ENCODE assay signal across 21 cellular contexts in genomic region chr10:77829356-77829755, GRCh38.
DNase-seq lines count a peak whose midpoint lies in the region; ATAC-seq and TF ChIP-seq lines count a peak whose summit lies in the region.
"Had no signal": no experiment of that assay in that cellular context is flagged by ENCODE, and none has a peak within 500 bp of the region (broad histone marks: within the 10 kb centered on the region; RNA-seq: fewer than 3 reads in every experiment).

No MANE protein-coding gene starts in this region.

- no peak overlapping the region for H2BK20ac ChIP-seq in H9 (ENCODE audit: low read depth, low read length, poor library complexity, severe bottlenecking)

- H4K91ac ChIP-seq in H9 (ENCODE audit: insufficient read length, low read depth, low read length): no peak overlapping the region
- no peak overlapping the region for H4K91ac ChIP-seq in neuronal stem cell (ENCODE audit: low read depth, low read length, poor library complexity)

- no CpG with 5 or more reads among the region's 10 CpGs for WGBS in H9 (ENCODE audit: extremely low coverage, insufficient read length, low lambda C conversion rate)
- no CpG with 5 or more reads among the region's 10 CpGs for WGBS in neuronal stem cell (ENCODE audit: extremely low coverage in 2 of 2, insufficient read length in 2 of 2, insufficient replicate concordance in 1 of 2), 2 donors

- H2BK5ac ChIP-seq in H9 (ENCODE audit: insufficient read length, low read length): no peak overlapping the region
- no peak overlapping the region for H2BK5ac ChIP-seq in neuronal stem cell (ENCODE audit: low read length)

- CTCF ChIA-PET in RWPE1 (lab: Yijun Ruan, JAX): no interaction called here

- no peak overlapping the region for H3K56ac ChIP-seq in H9 (ENCODE audit: insufficient read length, low read depth, low read length)

- H3K79me1 ChIP-seq in H9 (ENCODE audit: insufficient read depth, low read depth, low read length, poor library complexity, severe bottlenecking) (no peaks in the 10 kb centered on the region), neuronal stem cell (ENCODE audit: low read depth, low read length) (no peaks in the 10 kb centered on the region)

- H3K9me3 ChIP-seq in H9 (ENCODE audit: control insufficient read depth, low read depth, low read length) (no peaks in the 10 kb centered on the region), neuronal stem cell (replicated peaks in 1 of 2; ENCODE audit: control insufficient read depth in 2 of 2, insufficient read depth in 1 of 2, low read depth in 1 of 2, low read length in 2 of 2) (no peaks in the 10 kb centered on the region)
- H3K9me3 ChIP-seq: A549; BE2C; BLaER1 treated with 17β-estradiol and CSF1 and Interleukin-3, amounts not matched to agents 10 nM and 100 nM had no signal

- no peak overlapping the region for H2AK5ac ChIP-seq in H9 (ENCODE audit: insufficient read length, low read length)
- H2AK5ac ChIP-seq in neuronal stem cell (ENCODE audit: low read depth, low read length): no peak overlapping the region

- H3K4ac ChIP-seq in H9 (ENCODE audit: low read depth, low read length): no peak overlapping the region
- no peak overlapping the region for H3K4ac ChIP-seq in neuronal stem cell (ENCODE audit: low read length)

- H4K5ac ChIP-seq in H9 (ENCODE audit: insufficient read length, low read depth, low read length): no peak overlapping the region

- H2BK12ac ChIP-seq in H9 (ENCODE audit: insufficient read length, low read depth, low read length) (no peak overlapping the region), neuronal stem cell (ENCODE audit: low read length) (no peak overlapping the region)

- H2BK15ac ChIP-seq in H9 (ENCODE audit: low read depth, low read length) (no peak overlapping the region), neuronal stem cell (ENCODE audit: low read length) (no peak overlapping the region)

- H3K18ac ChIP-seq in H9 (ENCODE audit: insufficient read length, low read depth, low read length) (no peak overlapping the region), neuronal stem cell (ENCODE audit: low read length) (no peak overlapping the region)

- H3K27me3 ChIP-seq in H9 (ENCODE audit: insufficient read depth, low read length) (no peaks in the 10 kb centered on the region), neuronal stem cell (ENCODE audit: control insufficient read depth in 3 of 3, insufficient read depth in 3 of 3, low read depth in 1 of 3, low read length in 3 of 3) (no peaks in the 10 kb centered on the region)
- H3K27me3 ChIP-seq: BE2C; BLaER1 treated with 17β-estradiol and CSF1 and Interleukin-3, amounts not matched to agents 10 nM and 100 nM had no signal

- no peak overlapping the region for H3K4me3 ChIP-seq in neuronal stem cell (ENCODE audit: low read length in 2 of 2)
- H3K4me3 ChIP-seq: A549; BLaER1 treated with 17β-estradiol and CSF1 and Interleukin-3, amounts not matched to agents 10 nM and 100 nM; GM23248 had no signal

- peak overlapping the region in 2 of 3 experiments; percentile 35 to 84; a peak in 2 of 7 replicates for H3K27ac Mint-ChIP-seq in H9
- H3K27ac Mint-ChIP-seq: CD4-positive, alpha-beta T cell; HFFc6 had no signal

- no peak overlapping the region for H3T11ph ChIP-seq in H9 (ENCODE audit: low read length)

- H3K9ac ChIP-seq in H9 (ENCODE audit: extremely low read depth, insufficient read length, low read length) (no peak overlapping the region), neuronal stem cell (ENCODE audit: low read depth, low read length, poor library complexity) (peak overlapping the region; percentile 45)
- H3K9ac ChIP-seq: BLaER1 treated with 17β-estradiol and CSF1 and Interleukin-3, amounts not matched to agents 10 nM and 100 nM; GM23248 had no signal

- peaks cover 43 to 92% of the 10 kb centered on the region in 2 donors for H3K36me3 ChIP-seq in neuronal stem cell (replicated peaks in 1 of 2; ENCODE audit: control insufficient read depth in 2 of 2, insufficient read depth in 2 of 2, low read length in 2 of 2)

- no peaks in the 10 kb centered on the region for H3K9me3 Mint-ChIP-seq in H9
- H3K9me3 Mint-ChIP-seq: CD4-positive, alpha-beta T cell; HFFc6 had no signal

- no peaks in the 10 kb centered on the region for H3K79me2 ChIP-seq in H9 (ENCODE audit: insufficient read depth, low read length)

- H3K23ac ChIP-seq in H9 (ENCODE audit: insufficient read length, low read depth, low read length) (no peak overlapping the region), neuronal stem cell (ENCODE audit: low read depth, low read length, poor library complexity) (peak overlapping the region; percentile 35)

- H2AFZ ChIP-seq in H9 (ENCODE audit: low read length): no peak overlapping the region
- no peak overlapping the region for H2AFZ ChIP-seq in neuronal stem cell (ENCODE audit: low read length)
- H2AFZ ChIP-seq: GM23248 had no signal

- H3K4me1 Mint-ChIP-seq in H9: peaks cover 0 to 4% of the 10 kb centered on the region in 2 experiments; a peak in 2 of 4 replicates
- H3K4me1 Mint-ChIP-seq: CD14-positive monocyte had no signal

- no peak for TF ChIP-seq CTCF in H9 (conservative IDR thresholded peaks at IDR 0.05)
- TF ChIP-seq CTCF in RWPE1 (conservative IDR thresholded peaks at IDR 0.05; ENCODE audit: low read depth): no peak

- no peak overlapping the region for H3K27ac ChIP-seq in H9 (ENCODE audit: insufficient read length, low read depth, low read length)
- peak overlapping the region; percentile 15; the same call in 1 of the 2 replicates for H3K27ac ChIP-seq in RWPE1
- H3K27ac ChIP-seq in neuronal stem cell (replicated peaks; ENCODE audit: low read length): no peak overlapping the region
- H3K27ac ChIP-seq: A549; BLaER1 treated with 17β-estradiol and CSF1 and Interleukin-3, amounts not matched to agents 10 nM and 100 nM; GM23248 had no signal

- H3K4me1 ChIP-seq in H9 (ENCODE audit: insufficient read depth, low read length) (no peaks in the 10 kb centered on the region), neuronal stem cell (ENCODE audit: control insufficient read depth in 2 of 2, insufficient read depth in 1 of 2, low read depth in 1 of 2, low read length in 2 of 2) (peaks cover 0 to 3% of the 10 kb centered on the region in 2 donors)
- H3K4me1 ChIP-seq: BE2C had no signal

- DNase-seq in H9 (no peak), RWPE1 (ENCODE audit: low spot score) (no peak), neuronal stem cell (ENCODE audit: low spot score) (no peak), NCI-H2081 (lab: John Stamatoyannopoulos, UW) (no peak), NCI-H1092 (lab: John Stamatoyannopoulos, UW) (no peak)
- DNase-seq: 8988T; ACHN; AML-193; BE2C; CD4-positive, alpha-beta T cell; CD8-positive, alpha-beta memory T cell; DMS 273 treated with DMSO at 0.1 percent for 48 hours; DMS79; GM23248; H7; HFFc6 had no signal

- ATAC-seq in HG03378 (IDR thresholded peaks at IDR 0.05; ENCODE audit: unreplicated experiment): no peak
- ATAC-seq: A549, HCT116 had no signal

- POLR2A ChIA-PET in RWPE1 (lab: Yijun Ruan, JAX; ENCODE audit: low non-redundant PET): no interaction called here

- H4K8ac ChIP-seq in H9 (replicated peaks; ENCODE audit: insufficient read length, low read depth, low read length) (no peak overlapping the region), neuronal stem cell (ENCODE audit: low read depth, low read length) (no peak overlapping the region)

- no peaks in the 10 kb centered on the region for H4K20me1 ChIP-seq in H9 (ENCODE audit: control insufficient read depth, insufficient read depth, insufficient read length)

- H3K14ac ChIP-seq in H9 (ENCODE audit: insufficient read depth, low read length) (no peak overlapping the region), neuronal stem cell (ENCODE audit: low read length) (no peak overlapping the region)

- H3K27me3 Mint-ChIP-seq in H9 (ENCODE audit: low read depth): no peaks in the 10 kb centered on the region
- H3K27me3 Mint-ChIP-seq: CD4-positive, alpha-beta T cell; CD8-positive, alpha-beta memory T cell had no signal

- H3K4me2 ChIP-seq in H9 (ENCODE audit: insufficient read depth, insufficient read length, low read length): no peak overlapping the region
- no peak overlapping the region for H3K4me2 ChIP-seq in neuronal stem cell (ENCODE audit: insufficient read depth, low read length, poor library complexity, severe bottlenecking)
- H3K4me2 ChIP-seq: A549; BLaER1 treated with 17β-estradiol and CSF1 and Interleukin-3, amounts not matched to agents 10 nM and 100 nM had no signal

- no peaks in the 10 kb centered on the region for H3K23me2 ChIP-seq in H9 (ENCODE audit: insufficient read length, low read depth, low read length, poor library complexity, severe bottlenecking)

- H3K4me3 Mint-ChIP-seq in H9: no peak overlapping the region
- H3K4me3 Mint-ChIP-seq: CD14-positive monocyte; CD4-positive, alpha-beta T cell; CD8-positive, alpha-beta memory T cell; HFFc6 had no signal

- peaks cover 40 to 84% (median 65%) of the 10 kb centered on the region in 3 experiments; a peak in 6 of 7 replicates for H3K36me3 Mint-ChIP-seq in H9 (ENCODE audit: insufficient read depth in 1 of 3, low read depth in 3 of 3)
- H3K36me3 Mint-ChIP-seq: CD14-positive monocyte had no signal

- H2BK120ac ChIP-seq in H9 (ENCODE audit: low read depth, low read length, poor library complexity, severe bottlenecking) (no peak overlapping the region), neuronal stem cell (ENCODE audit: low read depth, low read length) (no peak overlapping the region)
